In genomic region chr12:50056629-50056976, GRCh38 we compare ENCODE assay signal across 8 cellular contexts. TPM values are rescaled to one million over a fixed set of nuclear protein-coding genes. Genes with fewer than 3 reads are reported as not detected.
DNase-seq lines count a peak whose midpoint lies in the region; ATAC-seq and TF ChIP-seq lines count a peak whose summit lies in the region.

No MANE protein-coding gene starts in this region.

- H3K4me3 Mint-ChIP-seq in CD4-positive, CD25-positive, alpha-beta regulatory T cell: peak overlapping the region; percentile 70 to 89 (median 82)
- H3K4me3 Mint-ChIP-seq in chondrocyte (ENCODE audit: unreplicated experiment) (peak overlapping the region; percentile 86), neural progenitor cell (peak overlapping the region; percentile 96)

- H3K36me3 Mint-ChIP-seq in CD4-positive, CD25-positive, alpha-beta regulatory T cell: no peaks in the 10 kb centered on the region
- H3K36me3 Mint-ChIP-seq in chondrocyte (ENCODE audit: low read depth) (peaks cover 1% of the 10 kb centered on the region), neural progenitor cell (peaks cover 10% of the 10 kb centered on the region)

- H3K27me3 ChIP-seq in CD4-positive, CD25-positive, alpha-beta regulatory T cell (ENCODE audit: control insufficient read depth, insufficient read depth, low read length): peaks cover 15% of the 10 kb centered on the region
- peaks cover 97% of the 10 kb centered on the region for H3K27me3 ChIP-seq in neural progenitor cell
- H3K27me3 ChIP-seq in aorta (ENCODE audit: control insufficient read depth in 1 of 2, insufficient read depth in 2 of 2, low read length in 1 of 2): no peaks in the 10 kb centered on the region

- peak overlapping the region; percentile 97 for H2AFZ ChIP-seq in neural progenitor cell (replicated peaks)

- no peaks in the 10 kb centered on the region for H4K20me1 ChIP-seq in neural progenitor cell (ENCODE audit: low read depth)

- H3K79me2 ChIP-seq in neural progenitor cell (ENCODE audit: low read depth): no peaks in the 10 kb centered on the region

- TF ChIP-seq CTCF in LNCaP clone FGC (IDR thresholded peaks at IDR 0.05; ENCODE audit: control insufficient read depth, extremely low read depth, insufficient read depth) (no peak), chondrocyte (IDR thresholded peaks at IDR 0.05) (no peak), neural progenitor cell (IDR thresholded peaks at IDR 0.05) (no peak)

- no peak for DNase-seq in CD4-positive, CD25-positive, alpha-beta regulatory T cell
- DNase-seq in LNCaP clone FGC (ENCODE audit: low read depth): no peak
- DNase-seq in chondrocyte (ENCODE audit: low spot score): peak; percentile 32
- no peak for DNase-seq in neural progenitor cell (ENCODE audit: low spot score)
- DNase-seq in aorta: no peak
- no peak for DNase-seq in Right ventricle myocardium inferior (ENCODE audit: missing footprints)

- no peaks in the 10 kb centered on the region for H3K36me3 ChIP-seq in CD4-positive, CD25-positive, alpha-beta regulatory T cell (ENCODE audit: control insufficient read depth, insufficient read depth, low read length)
- no peaks in the 10 kb centered on the region for H3K36me3 ChIP-seq in neural progenitor cell
- no peaks in the 10 kb centered on the region for H3K36me3 ChIP-seq in aorta (ENCODE audit: control insufficient read depth in 1 of 2, insufficient read depth in 2 of 2, low read length in 1 of 2)

- peaks cover 31% of the 10 kb centered on the region for H3K4me1 ChIP-seq in CD4-positive, CD25-positive, alpha-beta regulatory T cell (ENCODE audit: control insufficient read depth, insufficient read depth, low read length, poor library complexity, severe bottlenecking)
- H3K4me1 ChIP-seq in neural progenitor cell: peaks cover 9% of the 10 kb centered on the region
- no peaks in the 10 kb centered on the region for H3K4me1 ChIP-seq in aorta (ENCODE audit: control insufficient read depth in 1 of 2, insufficient read depth in 2 of 2, low read length in 2 of 2)

- H3K27ac Mint-ChIP-seq in CD4-positive, CD25-positive, alpha-beta regulatory T cell: peak overlapping the region in 2 of 3 donors; percentile 26 to 47
- H3K27ac Mint-ChIP-seq in chondrocyte (ENCODE audit: unreplicated experiment): no peak overlapping the region
- H3K27ac Mint-ChIP-seq in neural progenitor cell: peak overlapping the region; percentile 16

- peaks cover 53% of the 10 kb centered on the region for H3K27me3 Mint-ChIP-seq in CD4-positive, CD25-positive, alpha-beta regulatory T cell
- H3K27me3 Mint-ChIP-seq in chondrocyte (ENCODE audit: low read depth) (peaks cover 29% of the 10 kb centered on the region), neural progenitor cell (ENCODE audit: insufficient read depth, low read depth) (peaks cover 35% of the 10 kb centered on the region)

- no peaks in the 10 kb centered on the region for H3K9me3 ChIP-seq in CD4-positive, CD25-positive, alpha-beta regulatory T cell (ENCODE audit: control insufficient read depth in 2 of 2, low read length in 2 of 2)
- no peaks in the 10 kb centered on the region for H3K9me3 ChIP-seq in neural progenitor cell (ENCODE audit: low read depth)
- H3K9me3 ChIP-seq in aorta (ENCODE audit: control insufficient read depth, low read length): no peaks in the 10 kb centered on the region

- peaks cover 14% of the 10 kb centered on the region for H3F3A ChIP-seq in neural progenitor cell (ENCODE audit: low read depth)

- no peak for ATAC-seq in CD4-positive, CD25-positive, alpha-beta regulatory T cell (ENCODE audit: low read depth in 2 of 2)
- no peak for ATAC-seq in HG03571 (IDR thresholded peaks at IDR 0.05; ENCODE audit: unreplicated experiment)
- no peak for ATAC-seq in HG03025 (IDR thresholded peaks at IDR 0.05; ENCODE audit: low FRiP score, unreplicated experiment)
- no peak for ATAC-seq in aorta (ENCODE audit: low FRiP score)
- ATAC-seq in Right ventricle myocardium inferior: no peak

- H3K4me1 Mint-ChIP-seq in CD4-positive, CD25-positive, alpha-beta regulatory T cell: peaks cover 0 to 43% (median 26%) of the 10 kb centered on the region in 4 donors
- H3K4me1 Mint-ChIP-seq in chondrocyte (ENCODE audit: low read depth) (peaks cover 14% of the 10 kb centered on the region), neural progenitor cell (peaks cover 25% of the 10 kb centered on the region)

- H3K4me2 ChIP-seq in neural progenitor cell: peak overlapping the region; percentile 99

- 12 to 13% methylated on average over 3 of the region's 3 CpGs for WGBS in aorta, 2 donors

- intact Hi-C loops in aorta (cut with DNase I) (loop anchor here (2.0 to 10.0 kb wide), 4 partner anchors 89 to 282 kb away; no protein-coding TSS in a partner anchor), Right ventricle myocardium inferior (cut with DNase I) (loop anchor here (1.0 to 2.0 kb wide), 3 partner anchors 82 to 190 kb away; no protein-coding TSS in a partner anchor)

- H3K4me3 ChIP-seq in CD4-positive, CD25-positive, alpha-beta regulatory T cell (ENCODE audit: low read depth, low read length): peak overlapping the region; percentile 45
- H3K4me3 ChIP-seq in LNCaP clone FGC (ENCODE audit: low read depth, low read length): peak overlapping the region; percentile 69
- H3K4me3 ChIP-seq in neural progenitor cell: peak overlapping the region; percentile 92
- H3K4me3 ChIP-seq in aorta (ENCODE audit: low read length in 2 of 2): no peak overlapping the region

- H3K27ac ChIP-seq in CD4-positive, CD25-positive, alpha-beta regulatory T cell (ENCODE audit: insufficient read depth, low read length, poor library complexity, severe bottlenecking): no peak overlapping the region
- H3K27ac ChIP-seq in neural progenitor cell: no peak overlapping the region
- no peak overlapping the region for H3K27ac ChIP-seq in aorta (ENCODE audit: low read depth in 1 of 2, low read length in 2 of 2)

- no peaks in the 10 kb centered on the region for H3K9me3 Mint-ChIP-seq in CD4-positive, CD25-positive, alpha-beta regulatory T cell
- H3K9me3 Mint-ChIP-seq in chondrocyte (ENCODE audit: low read depth) (no peaks in the 10 kb centered on the region), neural progenitor cell (no peaks in the 10 kb centered on the region)

- H3K9ac ChIP-seq in neural progenitor cell: no peak overlapping the region

RNA-seq across cellular contexts. Expression of gene ASIC1, which starts 0.8 kb away (rescaled TPM):
- total RNA-seq in CD4-positive, CD25-positive, alpha-beta regulatory T cell: 2.1 TPM
- under 1 TPM in 3 of 4 donors, not detected in 1; 0.47 to 0.49 (median 0.49) TPM for polyA plus RNA-seq in CD4-positive, CD25-positive, alpha-beta regulatory T cell
- total RNA-seq in chondrocyte (2.5 to 4.4 TPM (median 3.9 TPM) in 3 replicates), neural progenitor cell (ENCODE audit: low replicate concordance) (2.5 and 5.6 TPM in 2 replicates), aorta (1 to 10 TPM in 1 of 2 donors, under 1 TPM in 1; 0.39 to 5.8 TPM), Right ventricle myocardium inferior (2.2 TPM)
- polyA plus RNA-seq in aorta: 1 to 10 TPM in 1 of 2 donors, not detected in 1; 1.2 TPM

RNA-seq across cellular contexts. Expression of gene SMARCD1, which starts 28.5 kb away (rescaled TPM):
- total RNA-seq in CD4-positive, CD25-positive, alpha-beta regulatory T cell: 75.2 TPM
- polyA plus RNA-seq in CD4-positive, CD25-positive, alpha-beta regulatory T cell: 10 to 100 TPM; 12.0 to 22.3 (median 13.8) TPM
- total RNA-seq in chondrocyte (50.8 to 55.7 TPM (median 52.0 TPM) in 3 replicates), neural progenitor cell (ENCODE audit: low replicate concordance) (121 and 209 TPM in 2 replicates), aorta (10 to 100 TPM; 41.0 to 44.6 TPM), Right ventricle myocardium inferior (20.1 TPM)
- polyA plus RNA-seq in aorta: 10 to 100 TPM; 15.0 to 19.9 TPM

RNA-seq across cellular contexts. Expression of gene RACGAP1, which starts 31.3 kb away (rescaled TPM):
- 17.2 TPM for total RNA-seq in CD4-positive, CD25-positive, alpha-beta regulatory T cell
- 10 to 100 TPM; 17.1 to 22.9 (median 18.0) TPM for polyA plus RNA-seq in CD4-positive, CD25-positive, alpha-beta regulatory T cell
- total RNA-seq in chondrocyte (25.7 to 31.0 TPM (median 28.4 TPM) in 3 replicates), neural progenitor cell (ENCODE audit: low replicate concordance) (121 and 149 TPM in 2 replicates), aorta (10 to 100 TPM in 1 of 2 donors, 1 to 10 TPM in 1; 8.0 to 10.1 TPM), Right ventricle myocardium inferior (7.3 TPM)
- polyA plus RNA-seq in aorta: 1 to 10 TPM; 4.6 to 7.9 TPM

RNA-seq across cellular contexts. Expression of gene GPD1, which starts 47.2 kb away (rescaled TPM):
- not detected for total RNA-seq in CD4-positive, CD25-positive, alpha-beta regulatory T cell
- under 1 TPM in 1 of 4 donors, not detected in 3; 0.06 TPM for polyA plus RNA-seq in CD4-positive, CD25-positive, alpha-beta regulatory T cell
- total RNA-seq in chondrocyte: 0.46 TPM in 1 of 3 replicates, not detected in the others
- total RNA-seq in neural progenitor cell (ENCODE audit: low replicate concordance): 1.4 TPM in 1 of 2 replicates, not detected in the other
- 1 to 10 TPM; 2.2 to 3.1 TPM for total RNA-seq in aorta
- polyA plus RNA-seq in aorta: 10 to 100 TPM in 1 of 2 donors, under 1 TPM in 1; 0.61 to 24.8 TPM
- 51.1 TPM for total RNA-seq in Right ventricle myocardium inferior

RNA-seq across cellular contexts. Expression of gene COX14, which starts 55.4 kb away (rescaled TPM):
- 46.4 TPM for total RNA-seq in CD4-positive, CD25-positive, alpha-beta regulatory T cell
- 100 to 1,000 TPM; 256 to 297 (median 268) TPM for polyA plus RNA-seq in CD4-positive, CD25-positive, alpha-beta regulatory T cell
- total RNA-seq in chondrocyte: 37.8 to 53.1 TPM (median 44.7 TPM) in 3 replicates
- total RNA-seq in neural progenitor cell (ENCODE audit: low replicate concordance): 15.3 and 22.7 TPM in 2 replicates
- total RNA-seq in aorta: 10 to 100 TPM; 49.3 to 52.7 TPM
- 100 to 1,000 TPM in 1 of 2 donors, 10 to 100 TPM in 1; 93.6 to 214 TPM for polyA plus RNA-seq in aorta
- 234 TPM for total RNA-seq in Right ventricle myocardium inferior

Comparison
In these comparisons a context has a peak if more than half of its experiments do, and no peak if none do; other contexts are left out.
1. H3K4me3 ChIP-seq: peak in CD4-positive, CD25-positive, alpha-beta regulatory T cell (single experiment), LNCaP clone FGC (single experiment) and neural progenitor cell (single experiment); none in aorta (0 of 2).
2. Peak in every context shown above with its lines, with median percentiles within 50 percentile points of each other: H3K4me3 Mint-ChIP-seq.